39 cellular contexts compared by ENCODE assay signal in the genomic region with DNA sequence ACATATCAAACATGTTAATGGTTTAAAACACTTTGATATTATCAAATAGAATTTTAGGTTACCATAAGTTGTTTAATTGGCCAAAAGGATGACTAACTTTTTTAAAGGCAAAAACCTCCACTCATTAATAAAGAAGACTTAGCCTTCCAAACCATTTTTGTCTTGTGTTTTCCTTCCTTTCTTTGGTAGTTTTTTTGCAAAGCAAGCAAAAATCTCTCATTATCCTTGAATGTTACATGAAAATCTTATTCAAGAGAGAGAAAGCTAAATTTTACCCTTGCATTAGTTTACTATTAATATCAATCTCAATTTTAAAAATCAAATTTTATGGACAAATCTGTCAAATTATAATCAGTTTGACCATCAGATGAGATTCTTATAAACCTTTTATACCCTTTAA.
"Had no signal": no experiment of that assay in that cellular context is flagged by ENCODE, and none has a peak within 500 bp of the region (broad histone marks: within the 10 kb centered on the region; RNA-seq: fewer than 3 reads in every experiment).

No MANE protein-coding gene starts in this region.

- H3K36me3 Mint-ChIP-seq: activated naive CD4-positive, alpha-beta T cell treated with anti-CD3 and anti-CD28 coated beads, Interleukin-2, amount 10 ng/mL, durations not matched to agents 7 days and 5 days; activated naive CD4-positive, alpha-beta T cell treated with anti-CD3 and anti-CD28 coated beads, Interleukin-2, amount 50 U/mL, for 24 hours; activated naive CD4-positive, alpha-beta T cell treated with anti-CD3 and anti-CD28 coated beads, Interleukin-2, amount 50 U/mL, for 72 hours; activated naive CD8-positive, alpha-beta T cell; activated naive CD8-positive, alpha-beta T cell treated with anti-CD3 and anti-CD28 coated beads for 36 hours; activated naive CD8-positive, alpha-beta T cell treated with anti-CD3 and anti-CD28 coated beads, Interleukin-2, amount 10 ng/mL, durations not matched to agents 7 days and 5 days; brain had no signal

- H3K9me3 Mint-ChIP-seq: activated naive CD4-positive, alpha-beta T cell treated with anti-CD3 and anti-CD28 coated beads for 36 hours; activated naive CD4-positive, alpha-beta T cell treated with anti-CD3 and anti-CD28 coated beads, Interleukin-2, amount 10 ng/mL, durations not matched to agents 7 days and 5 days; activated naive CD4-positive, alpha-beta T cell treated with anti-CD3 and anti-CD28 coated beads, Interleukin-2, amount 50 U/mL, for 24 hours; activated naive CD4-positive, alpha-beta T cell treated with anti-CD3 and anti-CD28 coated beads, Interleukin-2, amount 50 U/mL, for 72 hours; activated naive CD8-positive, alpha-beta T cell treated with anti-CD3 and anti-CD28 coated beads, Interleukin-2, amount 50 U/mL, for 24 hours; activated T-cell treated with anti-CD3 and anti-CD28 coated beads, Interleukin-2, amount 50 U/mL, for 24 hours; activated T-cell treated with anti-CD3 and anti-CD28 coated beads, Interleukin-2, amount 50 U/mL, for 4 hours; activated T-helper 1 cell treated with anti-CD3 and anti-CD28 coated beads, Interleukin-12 subunit alpha, Interleukin-12 subunit beta, Interleukin-2, Interleukin-4 antibody, amounts not matched to agents 30 ng/mL and 10 ng/mL and 1 ng/mL, durations not matched to agents 14 hours and 24 hours and 36 hours; activated T-helper 17 cell treated with anti-CD3 and anti-CD28 coated beads, Interleukin-2, amount 50 U/mL, for 72 hours; central memory CD8-positive, alpha-beta T cell had no signal

- H3K36me3 ChIP-seq: adrenal gland, ascending aorta, brain microvascular endothelial cell, breast epithelium, cardiac muscle cell had no signal

- H3K27ac Mint-ChIP-seq: activated naive CD4-positive, alpha-beta T cell treated with anti-CD3 and anti-CD28 coated beads for 36 hours; activated naive CD4-positive, alpha-beta T cell treated with anti-CD3 and anti-CD28 coated beads, Interleukin-2, amount 10 ng/mL, durations not matched to agents 7 days and 5 days; activated naive CD4-positive, alpha-beta T cell treated with anti-CD3 and anti-CD28 coated beads, Interleukin-2, amount 50 U/mL, for 24 hours; activated naive CD4-positive, alpha-beta T cell treated with anti-CD3 and anti-CD28 coated beads, Interleukin-2, amount 50 U/mL, for 72 hours; activated naive CD8-positive, alpha-beta T cell; activated naive CD8-positive, alpha-beta T cell treated with anti-CD3 and anti-CD28 coated beads for 36 hours; activated naive CD8-positive, alpha-beta T cell treated with anti-CD3 and anti-CD28 coated beads, Interleukin-2, amount 10 ng/mL, durations not matched to agents 7 days and 5 days; activated naive CD8-positive, alpha-beta T cell treated with anti-CD3 and anti-CD28 coated beads, Interleukin-2, amount 50 U/mL, for 24 hours; activated T-cell treated with anti-CD3 and anti-CD28 coated beads, Interleukin-2, amount 50 U/mL, for 24 hours; activated T-cell treated with anti-CD3 and anti-CD28 coated beads, Interleukin-2, amount 50 U/mL, for 72 hours; activated T-helper 1 cell treated with anti-CD3 and anti-CD28 coated beads, Interleukin-12 subunit alpha, Interleukin-12 subunit beta, Interleukin-2, Interleukin-4 antibody, amounts not matched to agents 30 ng/mL and 10 ng/mL and 1 ng/mL, durations not matched to agents 14 hours and 24 hours and 36 hours; activated T-helper 17 cell treated with anti-CD3 and anti-CD28 coated beads, Interleukin-2, amount 50 U/mL, for 72 hours; activated T-helper 2 cell treated with anti-CD3 and anti-CD28 coated beads, Interferon-gamma antibody, Interleukin-2, Interleukin-4, amounts not matched to agents 10 μg/mL and 5 μg/mL and 100 μg/mL, durations not matched to agents 14 hours and 24 hours and 36 hours; brain had no signal

- H3K27ac ChIP-seq: adrenal gland, ascending aorta, body of pancreas, brain microvascular endothelial cell, breast epithelium, cardiac muscle cell had no signal

- DNase-seq: activated effector memory CD4-positive, alpha-beta T cell treated with anti-CD3 and anti-CD28 coated beads, Interleukin-2, amount 50 U/mL, for 16 hours; activated effector memory CD4-positive, alpha-beta T cell treated with Interleukin-2 at 50 U/mL for 16 hours; activated gamma-delta T cell; activated gamma-delta T cell treated with Interleukin-2 at 50 U/mL for 16 hours; activated naive CD4-positive, alpha-beta T cell; activated naive CD4-positive, alpha-beta T cell treated with anti-CD3 and anti-CD28 coated beads for 36 hours; activated naive CD4-positive, alpha-beta T cell treated with anti-CD3 and anti-CD28 coated beads, Interleukin-2, amount 10 ng/mL, durations not matched to agents 7 days and 5 days; activated naive CD4-positive, alpha-beta T cell treated with anti-CD3 and anti-CD28 coated beads, Interleukin-2, amount 50 U/mL, for 16 hours; activated naive CD4-positive, alpha-beta T cell treated with Interleukin-2 at 50 U/mL for 16 hours; activated naive CD8-positive, alpha-beta T cell treated with anti-CD3 and anti-CD28 coated beads for 36 hours; activated naive CD8-positive, alpha-beta T cell treated with anti-CD3 and anti-CD28 coated beads, Interleukin-2, amount 10 ng/mL, durations not matched to agents 7 days and 5 days; activated naive CD8-positive, alpha-beta T cell treated with anti-CD3 and anti-CD28 coated beads, Interleukin-2, amount 50 U/mL, for 24 hours; activated T-cell treated with anti-CD3 and anti-CD28 coated beads, Interleukin-2, amount 50 U/mL, for 1 hour; activated T-cell treated with anti-CD3 and anti-CD28 coated beads, Interleukin-2, amount 50 U/mL, for 24 hours; activated T-cell treated with anti-CD3 and anti-CD28 coated beads, Interleukin-2, amount 50 U/mL, for 4 hours; activated T-cell treated with anti-CD3 and anti-CD28 coated beads, Interleukin-2, amount 50 U/mL, for 48 hours; activated T-cell treated with anti-CD3 and anti-CD28 coated beads, Interleukin-2, amount 50 U/mL, for 72 hours; adrenal gland; amniotic stem cell; amygdala; anterior cingulate cortex; aorta; body of pancreas; brain microvascular endothelial cell; caudate nucleus; central memory CD4-positive, alpha-beta T cell; cerebellar nuclear complex had no signal

- ATAC-seq: activated naive CD4-positive, alpha-beta T cell treated with anti-CD3 and anti-CD28 coated beads, Interleukin-2, amount 50 U/mL, for 72 hours; activated naive CD8-positive, alpha-beta T cell treated with anti-CD3 and anti-CD28 coated beads, Interleukin-2, amount 50 U/mL, for 24 hours; activated T-cell treated with anti-CD3 and anti-CD28 coated beads, Interleukin-2, amount 50 U/mL, for 4 hours; activated T-cell treated with anti-CD3 and anti-CD28 coated beads, Interleukin-2, amount 50 U/mL, for 72 hours; activated T-helper 17 cell treated with anti-CD3 and anti-CD28 coated beads, Interleukin-2, amount 50 U/mL, for 72 hours; body of pancreas had no signal

- H3K27me3 ChIP-seq: adrenal gland, ascending aorta, body of pancreas, brain microvascular endothelial cell, breast epithelium, cardiac muscle cell had no signal

- FAIRE-seq: bronchial epithelial cell had no signal

- H3K4me1 ChIP-seq: adrenal gland, ascending aorta, body of pancreas, breast epithelium had no signal

- H3K4me3 Mint-ChIP-seq: activated naive CD4-positive, alpha-beta T cell treated with anti-CD3 and anti-CD28 coated beads for 36 hours; activated naive CD4-positive, alpha-beta T cell treated with anti-CD3 and anti-CD28 coated beads, Interleukin-2, amount 10 ng/mL, durations not matched to agents 7 days and 5 days; activated naive CD4-positive, alpha-beta T cell treated with anti-CD3 and anti-CD28 coated beads, Interleukin-2, amount 50 U/mL, for 24 hours; activated naive CD8-positive, alpha-beta T cell; activated naive CD8-positive, alpha-beta T cell treated with anti-CD3 and anti-CD28 coated beads for 36 hours; activated naive CD8-positive, alpha-beta T cell treated with anti-CD3 and anti-CD28 coated beads, Interleukin-2, amount 10 ng/mL, durations not matched to agents 7 days and 5 days; activated naive CD8-positive, alpha-beta T cell treated with anti-CD3 and anti-CD28 coated beads, Interleukin-2, amount 50 U/mL, for 24 hours; activated T-cell treated with anti-CD3 and anti-CD28 coated beads, Interleukin-2, amount 50 U/mL, for 24 hours; activated T-cell treated with anti-CD3 and anti-CD28 coated beads, Interleukin-2, amount 50 U/mL, for 4 hours; activated T-cell treated with anti-CD3 and anti-CD28 coated beads, Interleukin-2, amount 50 U/mL, for 72 hours; activated T-helper 1 cell treated with anti-CD3 and anti-CD28 coated beads, Interleukin-12 subunit alpha, Interleukin-12 subunit beta, Interleukin-2, Interleukin-4 antibody, amounts not matched to agents 30 ng/mL and 10 ng/mL and 1 ng/mL, durations not matched to agents 14 hours and 24 hours and 36 hours; activated T-helper 17 cell treated with anti-CD3 and anti-CD28 coated beads, Interleukin-2, amount 50 U/mL, for 72 hours; brain; central memory CD8-positive, alpha-beta T cell had no signal

- H3K4me3 ChIP-seq: adrenal gland, ascending aorta, body of pancreas, breast epithelium, cardiac muscle cell had no signal

- H3K4me1 Mint-ChIP-seq: activated naive CD4-positive, alpha-beta T cell treated with anti-CD3 and anti-CD28 coated beads, Interleukin-2, amount 10 ng/mL, durations not matched to agents 7 days and 5 days; activated naive CD4-positive, alpha-beta T cell treated with anti-CD3 and anti-CD28 coated beads, Interleukin-2, amount 50 U/mL, for 24 hours; activated naive CD8-positive, alpha-beta T cell treated with anti-CD3 and anti-CD28 coated beads for 36 hours; activated naive CD8-positive, alpha-beta T cell treated with anti-CD3 and anti-CD28 coated beads, Interleukin-2, amount 10 ng/mL, durations not matched to agents 7 days and 5 days; activated naive CD8-positive, alpha-beta T cell treated with anti-CD3 and anti-CD28 coated beads, Interleukin-2, amount 50 U/mL, for 24 hours; activated T-helper 17 cell treated with anti-CD3 and anti-CD28 coated beads, Interleukin-2, amount 50 U/mL, for 72 hours; brain; central memory CD8-positive, alpha-beta T cell had no signal

- H3K9me3 ChIP-seq: adrenal gland, ascending aorta, body of pancreas had no signal

- H3K27me3 Mint-ChIP-seq: activated naive CD4-positive, alpha-beta T cell treated with anti-CD3 and anti-CD28 coated beads, Interleukin-2, amount 10 ng/mL, durations not matched to agents 7 days and 5 days; activated naive CD4-positive, alpha-beta T cell treated with anti-CD3 and anti-CD28 coated beads, Interleukin-2, amount 50 U/mL, for 24 hours; activated naive CD8-positive, alpha-beta T cell; activated naive CD8-positive, alpha-beta T cell treated with anti-CD3 and anti-CD28 coated beads for 36 hours; activated naive CD8-positive, alpha-beta T cell treated with anti-CD3 and anti-CD28 coated beads, Interleukin-2, amount 10 ng/mL, durations not matched to agents 7 days and 5 days; activated naive CD8-positive, alpha-beta T cell treated with anti-CD3 and anti-CD28 coated beads, Interleukin-2, amount 50 U/mL, for 24 hours; activated T-helper 17 cell treated with anti-CD3 and anti-CD28 coated beads, Interleukin-2, amount 50 U/mL, for 72 hours; brain; central memory CD8-positive, alpha-beta T cell had no signal
